15 cellular contexts compared by ENCODE assay signal in the genomic region with DNA sequence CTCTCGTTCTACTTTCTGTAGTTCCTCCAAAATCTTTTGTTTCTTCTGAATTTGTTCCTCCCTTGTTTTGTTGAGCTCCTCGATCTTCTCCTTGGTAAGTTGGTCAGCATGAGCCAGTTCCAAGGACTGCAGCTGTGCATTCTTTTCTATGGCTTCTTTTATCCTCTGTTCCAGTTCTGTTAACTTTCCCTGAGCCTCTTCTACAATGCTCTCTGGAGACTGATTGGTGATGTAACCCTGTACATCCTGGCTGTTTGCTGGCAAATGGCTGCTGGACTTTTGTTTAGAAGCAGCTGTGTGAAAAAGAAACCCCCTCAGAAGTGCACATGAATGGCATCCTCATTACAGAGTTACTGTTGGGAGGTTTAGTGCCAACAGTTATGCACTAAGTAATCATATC.
DNase-seq lines count a peak whose midpoint lies in the region; ATAC-seq and TF ChIP-seq lines count a peak whose summit lies in the region.
"Had no signal": no experiment of that assay in that cellular context is flagged by ENCODE, and none has a peak within 500 bp of the region (broad histone marks: within the 10 kb centered on the region; RNA-seq: fewer than 3 reads in every experiment).

No MANE protein-coding gene starts in this region.

- ATAC-seq in GM21526 (IDR thresholded peaks at IDR 0.05; ENCODE audit: low FRiP score, unreplicated experiment): no peak
- ATAC-seq: natural killer cell had no signal

- no peaks in the 10 kb centered on the region for H3K27me3 ChIP-seq in dorsolateral prefrontal cortex

- no peaks in the 10 kb centered on the region for H3K9me3 Mint-ChIP-seq in nephron
- H3K9me3 Mint-ChIP-seq: activated naive CD8-positive, alpha-beta T cell treated with anti-CD3 and anti-CD28 coated beads, Interleukin-2, amount 10 ng/mL, durations not matched to agents 7 days and 5 days; natural killer cell had no signal

- intact Hi-C loops in dorsolateral prefrontal cortex (cut with DNase I): loop anchor here in 1 of 2 donors (5.0 kb wide), 1 partner anchor 117 kb away; a partner anchor contains a TSS

- H3K36me3 Mint-ChIP-seq in nephron (ENCODE audit: low read depth): peaks cover 60% of the 10 kb centered on the region

- TF ChIP-seq CTCF in dorsolateral prefrontal cortex (IDR thresholded peaks at IDR 0.05 in 54 of 56, conservative IDR thresholded peaks at IDR 0.05 in 2 of 56; ENCODE audit: low read depth in 1 of 56, partially characterized antibody in 56 of 56): no peak
- TF ChIP-seq CTCF in nephron (IDR thresholded peaks at IDR 0.05; ENCODE audit: unreplicated experiment in 3 of 3): no peak
- no peak for TF ChIP-seq CTCF in foreskin fibroblast (IDR thresholded peaks at IDR 0.05; ENCODE audit: low read depth, low read length)

- H3K27ac Mint-ChIP-seq in nephron: peak overlapping the region; percentile 48 to 83 (median 71)
- H3K27ac Mint-ChIP-seq: activated naive CD8-positive, alpha-beta T cell treated with anti-CD3 and anti-CD28 coated beads, Interleukin-2, amount 10 ng/mL, durations not matched to agents 7 days and 5 days had no signal

- peak overlapping the region in 58 of 59 donors; percentile 15 to 86 (median 70) for H3K27ac ChIP-seq in dorsolateral prefrontal cortex

- no peaks in the 10 kb centered on the region for H3K27me3 Mint-ChIP-seq in nephron (ENCODE audit: low read depth)
- H3K27me3 Mint-ChIP-seq: activated naive CD8-positive, alpha-beta T cell treated with anti-CD3 and anti-CD28 coated beads, Interleukin-2, amount 10 ng/mL, durations not matched to agents 7 days and 5 days had no signal

- H3K4me1 Mint-ChIP-seq in nephron: peaks cover 10% of the 10 kb centered on the region

- H3K4me3 Mint-ChIP-seq in nephron: peak overlapping the region in 2 of 3 experiments; percentile 72 to 74
- H3K4me3 Mint-ChIP-seq: activated naive CD8-positive, alpha-beta T cell treated with anti-CD3 and anti-CD28 coated beads, Interleukin-2, amount 10 ng/mL, durations not matched to agents 7 days and 5 days; natural killer cell had no signal

- H3K4me3 ChIP-seq in dorsolateral prefrontal cortex: peak overlapping the region in 48 of 59 donors; percentile 5 to 63 (median 33)
- no peak overlapping the region for H3K4me3 ChIP-seq in foreskin fibroblast (ENCODE audit: low read depth in 1 of 2, low read length in 2 of 2)

- DNase-seq in Ammon's horn (ENCODE audit: low spot score): peak; percentile 32
- peak; percentile 76 for DNase-seq in LHCN-M2 (ENCODE audit: low read depth)
- DNase-seq in dorsolateral prefrontal cortex: no peak
- DNase-seq in foreskin fibroblast: no peak
- DNase-seq in NCI-H345 (lab: John Stamatoyannopoulos, UW): no peak
- DNase-seq in DMS79 treated with DMSO at 0.1 percent for 48 hours (lab: John Stamatoyannopoulos, UW): no peak
- DNase-seq: activated naive CD8-positive, alpha-beta T cell treated with anti-CD3 and anti-CD28 coated beads, Interleukin-2, amount 10 ng/mL, durations not matched to agents 7 days and 5 days; DMS 273 treated with DMSO at 0.1 percent for 48 hours; Kasumi-1; natural killer cell; NCI-H146; NCI-H524; SIG-M5 had no signal

Comparison
In these comparisons a context has a peak if more than half of its experiments do, and no peak if none do; other contexts are left out.
1. DNase-seq: peak in Ammon's horn (single experiment) and LHCN-M2 (single experiment); none in dorsolateral prefrontal cortex (0 of 10), foreskin fibroblast (0 of 2), NCI-H345 (single experiment) and DMS79 treated with DMSO at 0.1 percent for 48 hours (single experiment).
2. H3K4me3 ChIP-seq: peak in dorsolateral prefrontal cortex (48 of 59); none in foreskin fibroblast (0 of 2).